In genomic region chr9:136242908-136243525, GRCh38 we compare ENCODE assay signal across 16 cellular contexts. TPM values are rescaled to one million over a fixed set of nuclear protein-coding genes. Genes with fewer than 3 reads are reported as not detected.
DNase-seq lines count a peak whose midpoint lies in the region; ATAC-seq and TF ChIP-seq lines count a peak whose summit lies in the region.
"Had no signal": no experiment of that assay in that cellular context is flagged by ENCODE, and none has a peak within 500 bp of the region (broad histone marks: within the 10 kb centered on the region; RNA-seq: fewer than 3 reads in every experiment).

No MANE protein-coding gene starts in this region.

- H3K56ac ChIP-seq in H9 (ENCODE audit: insufficient read length, low read depth, low read length) (no peak overlapping the region), mesendoderm (ENCODE audit: low read length) (no peak overlapping the region)

- WGBS in H9 (ENCODE audit: extremely low coverage, insufficient read length, low lambda C conversion rate): no CpG with 5 or more reads among the region's 6 CpGs
- no CpG with 5 or more reads among the region's 6 CpGs for WGBS in mesendoderm (ENCODE audit: extremely low coverage, insufficient coverage, low lambda C conversion rate)

- peaks cover 39 to 52% of the 10 kb centered on the region in 2 experiments for H3K4me1 Mint-ChIP-seq in H9
- H3K4me1 Mint-ChIP-seq in activated B cell treated with CpG ODN at 0.5 μM for 24 hours: peaks cover 76% of the 10 kb centered on the region

- no peak overlapping the region for H2BK12ac ChIP-seq in H9 (ENCODE audit: insufficient read length, low read depth, low read length)

- no peaks in the 10 kb centered on the region; a peak in 1 of 5 replicates for H3K9me3 Mint-ChIP-seq in H9
- H3K9me3 Mint-ChIP-seq in activated B cell treated with CpG ODN at 0.5 μM for 24 hours: no peaks in the 10 kb centered on the region

- H3K4me3 Mint-ChIP-seq in H9 (peak overlapping the region in 1 of 2 experiments; percentile 95; a peak in 2 of 5 replicates), activated B cell treated with CpG ODN at 0.5 μM for 24 hours (peak overlapping the region; percentile 95)

- H2BK120ac ChIP-seq in H9 (ENCODE audit: low read depth, low read length, poor library complexity, severe bottlenecking) (no peak overlapping the region), mesendoderm (ENCODE audit: low read depth, low read length) (no peak overlapping the region)

- CTCF ChIA-PET in activated B cell treated with CpG ODN at 0.5 μM for 24 hours (lab: Charles Lee): interaction anchor here (0.6 to 3.6 kb wide), 10 partner anchors 15 to 408 kb away, joined by 3 to 39 read pairs (median 4); no protein-coding TSS in a partner anchor

- no peak overlapping the region for H2AFZ ChIP-seq in H9 (ENCODE audit: low read length)

- H3K18ac ChIP-seq in H9 (ENCODE audit: insufficient read length, low read depth, low read length): no peak overlapping the region
- H3K18ac ChIP-seq in mesendoderm (ENCODE audit: low read length): no peak overlapping the region

- POLR2A ChIA-PET in activated B cell treated with CpG ODN at 0.5 μM for 24 hours (lab: Charles Lee): interaction anchor here (0.6 to 2.8 kb wide), 4 partner anchors 18 to 73 kb away, joined by 3 to 33 read pairs (median 7); no protein-coding TSS in a partner anchor

- no peaks in the 10 kb centered on the region for H3K27me3 ChIP-seq in H9 (ENCODE audit: insufficient read depth, low read length)
- no peaks in the 10 kb centered on the region for H3K27me3 ChIP-seq in mesendoderm (ENCODE audit: insufficient read depth, low read length, poor library complexity)
- H3K27me3 ChIP-seq: Peyer's patch had no signal

- H3K27me3 Mint-ChIP-seq in H9 (ENCODE audit: low read depth) (peaks cover 18% of the 10 kb centered on the region), activated B cell treated with CpG ODN at 0.5 μM for 24 hours (no peaks in the 10 kb centered on the region)

- no peak overlapping the region for H3K14ac ChIP-seq in H9 (ENCODE audit: insufficient read depth, low read length)

- TF ChIP-seq CTCF in H9 (conservative IDR thresholded peaks at IDR 0.05) (peak; percentile 12; the same call in 1 of the 3 replicates), activated B cell treated with CpG ODN at 0.5 μM for 24 hours (IDR thresholded peaks at IDR 0.05) (no peak)

- DNase-seq in DMS79 (lab: John Stamatoyannopoulos, UW): peak; percentile 11
- DNase-seq in DMS79 treated with DMSO at 0.1 percent for 48 hours (lab: John Stamatoyannopoulos, UW): no peak
- DNase-seq in H9: no peak
- no peak for DNase-seq in activated B cell treated with CpG ODN at 0.5 μM for 24 hours
- DNase-seq in mesendoderm: peak; percentile 42
- no peak for DNase-seq in stimulated activated CD4-positive, alpha-beta T cell treated with anti-CD3 and anti-CD28 coated beads, Interleukin-4, amount 100 ng/mL, for 24 hours
- no peak for DNase-seq in central memory CD4-positive, alpha-beta T cell
- DNase-seq: 8988T; activated CD4-positive, alpha-beta T cell treated with anti-CD3 and anti-CD28 coated beads, Interleukin-2, amount 50 U/mL, for 1 hour; foreskin melanocyte; GF-D8; mammary epithelial cell; Peyer's patch; stimulated activated naive CD4-positive, alpha-beta T cell had no signal

- H3K36me3 Mint-ChIP-seq in H9 (ENCODE audit: insufficient read depth in 1 of 3, low read depth in 3 of 3): peaks cover 0 to 7% (median 5%) of the 10 kb centered on the region in 3 experiments; a peak in 3 of 7 replicates
- H3K36me3 Mint-ChIP-seq in activated B cell treated with CpG ODN at 0.5 μM for 24 hours (ENCODE audit: low read depth): peaks cover 41% of the 10 kb centered on the region

- H3K9me3 ChIP-seq in H9 (ENCODE audit: control insufficient read depth, low read depth, low read length): no peaks in the 10 kb centered on the region
- H3K9me3 ChIP-seq: Peyer's patch had no signal

- H3K9ac ChIP-seq in H9 (ENCODE audit: extremely low read depth, insufficient read length, low read length) (no peak overlapping the region), mesendoderm (ENCODE audit: low read length) (no peak overlapping the region)

- H2AK5ac ChIP-seq in H9 (ENCODE audit: insufficient read length, low read length) (no peak overlapping the region), mesendoderm (ENCODE audit: low read length) (no peak overlapping the region)

- H3K4me1 ChIP-seq in H9 (ENCODE audit: insufficient read depth, low read length): peaks cover 9% of the 10 kb centered on the region
- H3K4me1 ChIP-seq in mesendoderm (ENCODE audit: control insufficient read depth, low read depth, low read length): peaks cover 3% of the 10 kb centered on the region

- no peak overlapping the region for H4K5ac ChIP-seq in H9 (ENCODE audit: insufficient read length, low read depth, low read length)
- H4K5ac ChIP-seq in mesendoderm (ENCODE audit: low read length): no peak overlapping the region

- H4K20me1 ChIP-seq in H9 (ENCODE audit: control insufficient read depth, insufficient read depth, insufficient read length): peaks cover 10% of the 10 kb centered on the region

- no peak overlapping the region for H3K4me2 ChIP-seq in H9 (ENCODE audit: insufficient read depth, insufficient read length, low read length)
- H3K4me2 ChIP-seq in mesendoderm (ENCODE audit: low read length): no peak overlapping the region

- ATAC-seq in activated B cell treated with CpG ODN at 0.5 μM for 24 hours (ENCODE audit: low read depth): no peak
- no peak for ATAC-seq in HG03342 (IDR thresholded peaks at IDR 0.05; ENCODE audit: unreplicated experiment)

- peaks cover 5% of the 10 kb centered on the region for H3K23me2 ChIP-seq in H9 (ENCODE audit: insufficient read length, low read depth, low read length, poor library complexity, severe bottlenecking)

- peak overlapping the region in 2 of 3 experiments; percentile 12 to 38; a peak in 3 of 7 replicates for H3K27ac Mint-ChIP-seq in H9
- peak overlapping the region; percentile 92 for H3K27ac Mint-ChIP-seq in activated B cell treated with CpG ODN at 0.5 μM for 24 hours

- intact Hi-C loops in activated B cell treated with CpG ODN at 0.5 μM for 24 hours (cut with micrococcal nuclease): loop anchor here (1.0 to 10.0 kb wide), 3 partner anchors 36 to 162 kb away; partner anchors contain the start of genes LHX3 and SNAPC4

- H3K23ac ChIP-seq in H9 (ENCODE audit: insufficient read length, low read depth, low read length) (no peak overlapping the region), mesendoderm (ENCODE audit: low read length) (no peak overlapping the region)

- no peak overlapping the region for H3K27ac ChIP-seq in H9 (ENCODE audit: insufficient read length, low read depth, low read length)
- no peak overlapping the region for H3K27ac ChIP-seq in mesendoderm (ENCODE audit: low read depth, low read length)

- H4K91ac ChIP-seq in H9 (ENCODE audit: insufficient read length, low read depth, low read length): no peak overlapping the region

- H2BK15ac ChIP-seq in H9 (ENCODE audit: low read depth, low read length) (no peak overlapping the region), mesendoderm (replicated peaks; ENCODE audit: low read depth) (no peak overlapping the region)

- H3K79me2 ChIP-seq in H9 (ENCODE audit: insufficient read depth, low read length) (peaks cover 30% of the 10 kb centered on the region; the same call in 1 of the 2 replicates), mesendoderm (ENCODE audit: control insufficient read depth, insufficient read depth, low read length) (peaks cover 53% of the 10 kb centered on the region)

- H3K4me3 ChIP-seq in mesendoderm (ENCODE audit: low read length): no peak overlapping the region

- H4K8ac ChIP-seq in H9 (replicated peaks; ENCODE audit: insufficient read length, low read depth, low read length) (no peak overlapping the region), mesendoderm (ENCODE audit: low read depth, low read length) (no peak overlapping the region)

- H2BK5ac ChIP-seq in H9 (ENCODE audit: insufficient read length, low read length) (no peak overlapping the region), mesendoderm (ENCODE audit: low read length) (no peak overlapping the region)

- peaks cover 13% of the 10 kb centered on the region for H3K79me1 ChIP-seq in H9 (ENCODE audit: insufficient read depth, low read depth, low read length, poor library complexity, severe bottlenecking)
- peaks cover 38% of the 10 kb centered on the region for H3K79me1 ChIP-seq in mesendoderm (ENCODE audit: low read length)

- H3K36me3 ChIP-seq in mesendoderm (ENCODE audit: control insufficient read depth, insufficient read depth, low read length): no peaks in the 10 kb centered on the region
- H3K36me3 ChIP-seq: Peyer's patch had no signal

- H3T11ph ChIP-seq in H9 (ENCODE audit: low read length): no peak overlapping the region

- H2BK20ac ChIP-seq in H9 (ENCODE audit: low read depth, low read length, poor library complexity, severe bottlenecking): no peak overlapping the region

- H3K4ac ChIP-seq in H9 (ENCODE audit: low read depth, low read length) (no peak overlapping the region), mesendoderm (ENCODE audit: low read depth, low read length) (no peak overlapping the region)

RNA-seq across cellular contexts. Expression of gene QSOX2, which starts 2.6 kb away (rescaled TPM):
- total RNA-seq in H9 (2021) (25.0 and 25.8 TPM in 2 replicates), activated B cell treated with CpG ODN at 0.5 μM for 24 hours (43.3 and 49.1 TPM in 2 replicates)
- polyA plus RNA-seq in mesendoderm (2013, experiment 1 of 2): 11.2 TPM
- polyA plus RNA-seq in mesendoderm (2013, experiment 2 of 2): 11.3 TPM

RNA-seq across cellular contexts. Expression of gene LHX3, which starts 38.1 kb away (rescaled TPM):
- total RNA-seq in H9 (2021): not detected in 2 replicates
- 0.17 TPM in 1 of 2 replicates, not detected in the other for total RNA-seq in activated B cell treated with CpG ODN at 0.5 μM for 24 hours
- 0.01 TPM for polyA plus RNA-seq in mesendoderm (2013, experiment 1 of 2)
- polyA plus RNA-seq in mesendoderm (2013, experiment 2 of 2): not detected
- total RNA-seq: mammary epithelial cell, Peyer's patch, skeletal muscle tissue had no signal
- polyA plus RNA-seq: mammary epithelial cell had no signal

Comparison
In these comparisons a context has a peak if more than half of its experiments do, and no peak if none do; other contexts are left out.
1. DNase-seq: peak in DMS79 (single experiment) and mesendoderm (single experiment); none in DMS79 treated with DMSO at 0.1 percent for 48 hours (single experiment), H9 (single experiment), activated B cell treated with CpG ODN at 0.5 μM for 24 hours (single experiment), stimulated activated CD4-positive, alpha-beta T cell treated with anti-CD3 and anti-CD28 coated beads, Interleukin-4, amount 100 ng/mL, for 24 hours (single experiment) and central memory CD4-positive, alpha-beta T cell (single experiment).